In the genomic region with DNA sequence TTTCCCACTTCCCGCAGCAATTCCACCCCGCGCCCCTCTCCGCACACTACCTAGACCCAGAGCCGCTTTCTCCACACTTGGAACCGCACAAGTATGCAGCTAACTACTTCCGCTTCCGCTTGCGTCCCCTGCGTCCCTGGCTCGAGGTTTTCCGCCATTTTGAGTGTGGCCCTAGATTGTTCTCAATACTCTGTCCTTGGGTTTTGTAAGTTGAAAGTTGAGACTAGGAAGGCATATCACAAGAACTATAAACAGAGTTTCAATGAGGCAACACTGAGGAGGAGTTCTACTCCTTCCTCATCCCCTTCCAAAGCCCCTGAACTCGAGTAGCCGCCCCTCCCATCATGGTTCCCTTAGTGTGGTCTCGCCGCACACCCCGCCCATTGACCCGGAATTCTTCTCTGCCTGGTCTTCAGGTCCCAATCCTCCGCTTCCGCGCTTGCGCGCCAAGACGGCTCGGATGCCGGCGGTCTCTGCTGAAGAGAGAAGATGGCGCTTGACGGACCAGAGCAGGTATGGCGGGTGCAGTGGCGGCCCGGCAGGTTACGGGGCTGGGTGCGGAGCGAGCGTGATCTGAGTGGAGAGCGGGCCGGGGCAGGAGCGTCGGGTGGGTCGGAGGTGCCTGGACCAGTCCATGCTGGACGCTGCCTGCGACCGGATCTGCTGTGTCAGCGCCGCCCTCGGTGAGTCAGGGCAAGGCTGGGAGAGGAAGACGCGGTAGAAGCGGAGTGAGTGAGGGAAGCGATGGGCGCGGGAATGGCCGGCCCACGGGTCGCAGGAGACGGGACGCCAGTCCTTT, we compare ENCODE assay signal across 8 cellular contexts. TPM values are rescaled to one million over a fixed set of nuclear protein-coding genes. Genes with fewer than 3 reads are reported as not detected.
DNase-seq lines count a peak whose midpoint lies in the region; ATAC-seq, FAIRE-seq and TF ChIP-seq lines count a peak whose summit lies in the region.

FTSJ3 (minus strand) TSS at position 662 of the 799 bp plus-strand sequence. CDS start 761 bp downstream, outside the sequence.
PSMC5 (plus strand) TSS at position 430 of the 799 bp plus-strand sequence; CDS start at position 490, 60 bp downstream.

- TF ChIP-seq RAD21 in HepG2 (CRISPR knock-in tag; IDR thresholded peaks at IDR 0.05): no peak

- FAIRE-seq in HepG2 (lab: Jason Lieb, UNC): peak; percentile 94

- peak within 1 kb of the TSS; percentile 91 for H3K27ac ChIP-seq in HepG2 (ENCODE audit: extremely low read length, insufficient read depth, low read length)

- TF ChIP-seq CTCF in HepG2 (CRISPR knock-in tag; IDR thresholded peaks at IDR 0.05): peak; percentile 91

- no peaks in the 10 kb centered on the region for H3K9me3 ChIP-seq in HepG2 (ENCODE audit: low read length)

- H3K27me3 ChIP-seq in HepG2 (ENCODE audit: control insufficient read depth in 1 of 2, insufficient read depth in 2 of 2, low read length in 2 of 2): no peaks in the 10 kb centered on the region; a peak in 1 of 5 replicates

- no peaks in the 10 kb centered on the region for H4K20me1 ChIP-seq in HepG2 (ENCODE audit: insufficient read depth, low read length)

- intact Hi-C loops in HepG2 (cut with micrococcal nuclease; ENCODE audit: unreplicated experiment): loop anchor here (1.0 to 5.0 kb wide), 4 partner anchors 14 to 86 kb away; partner anchors contain the start of genes CCDC47, DDX42 and STRADA

- DNase-seq in CD1c-positive myeloid dendritic cell (ENCODE audit: extremely low spot score): peak; percentile 97
- DNase-seq in NCI-H748 (lab: John Stamatoyannopoulos, UW; ENCODE audit: unreplicated experiment): peak; percentile 96
- peak; percentile 91 to 94 for DNase-seq in activated CD4-positive, alpha-beta T cell treated with anti-CD3 and anti-CD28 coated beads, Interleukin-2, amount 50 U/mL, for 24 hours (ENCODE audit: low read depth in 1 of 2, low spot score in 1 of 2)
- peak; percentile 97 for DNase-seq in dermis blood vessel endothelial cell
- peak; percentile 95 for DNase-seq in HepG2 (ENCODE audit: low spot score)
- peak; percentile 95 for DNase-seq in stimulated activated CD4-positive, alpha-beta T cell treated with anti-CD3 and anti-CD28 coated beads, Interleukin-4, amount 100 ng/mL, for 1 hour

- peaks cover 43 to 68% of the 10 kb centered on the region in 2 experiments for H3K36me3 ChIP-seq in HepG2 (replicated peaks in 1 of 2; ENCODE audit: control insufficient read depth in 1 of 2, insufficient read depth in 2 of 2, low read length in 2 of 2)

- peak within 1 kb of the TSS; percentile 86 for H3K9ac ChIP-seq in HepG2 (ENCODE audit: insufficient read depth, low read depth, low read length)

- peak within 1 kb of the TSS; percentile 93 for H2AFZ ChIP-seq in HepG2 (ENCODE audit: low read length)

- BruUV-seq in HepG2 (replicated peaks; lab: Mats Ljungman, UMichigan): no TSS peak

- peak; percentile 75 to 91 for TF ChIP-seq POLR2A in HepG2 (IDR thresholded peaks at IDR 0.05; ENCODE audit: insufficient read depth in 1 of 2, low read depth in 2 of 2, low read length in 2 of 2)

- POLR2A ChIA-PET in HepG2 (lab: Yijun Ruan, JAX): interaction anchor here (0.8 to 3.5 kb wide), 7 partner anchors 9 to 54 kb away, joined by 4 to 37 read pairs (median 10); partner anchors contain the start of genes CCDC47, DDX42 and SMARCD2

- TF ChIP-seq EP300 in HepG2 (IDR thresholded peaks at IDR 0.05; ENCODE audit: low read depth in 2 of 2, low read length in 2 of 2) (no peak), HepG2 (CRISPR knock-in tag; IDR thresholded peaks at IDR 0.05; ENCODE audit: borderline replicate concordance) (peak; percentile 22; the same call in 1 of the 2 replicates)

- WGBS in HepG2 (ENCODE audit: low lambda C conversion rate): under 1% methylated on average over 56 of the region's 58 CpGs

- in situ Hi-C loops in HepG2 (cut with HindIII; ENCODE audit: extremely low pct_ligation_motif_present, low pct_unique_long_range_greater_than_20kb): no loop called here

- ATAC-seq in GM19372 (IDR thresholded peaks at IDR 0.05; ENCODE audit: low read depth, unreplicated experiment): peak; percentile 80
- ATAC-seq in HG03558 (IDR thresholded peaks at IDR 0.05; ENCODE audit: extremely low read depth, unreplicated experiment): peak; percentile 68
- ATAC-seq in HepG2: peak; percentile 89

- H3K4me2 ChIP-seq in HepG2 (ENCODE audit: low read depth, low read length): peak within 1 kb of the TSS; percentile 81

- H3K79me2 ChIP-seq in HepG2 (ENCODE audit: insufficient read depth, low read length): peaks cover 45% of the 10 kb centered on the region

- CTCF ChIA-PET in HepG2 (lab: Yijun Ruan, JAX; ENCODE audit: low intra/inter-chr PET ratio, low total read pairs): no interaction called here

- H3K4me1 ChIP-seq in HepG2 (ENCODE audit: insufficient read depth, low read length): peaks cover 31% of the 10 kb centered on the region

- peak within 1 kb of the TSS; percentile 84 to 98 (median 95) for H3K4me3 ChIP-seq in HepG2 (replicated peaks in 1 of 3; ENCODE audit: insufficient read depth in 1 of 3, low read depth in 2 of 3, low read length in 3 of 3)

TF ChIP-seq in HepG2, 621 proteins besides CTCF, POLR2A, EP300 and RAD21 (continues in another document):
- peak; percentile 72 for TF ChIP-seq ZFP90 (CRISPR knock-in tag; IDR thresholded peaks at IDR 0.05; ENCODE audit: borderline replicate concordance)
- peak; percentile 79 for TF ChIP-seq MIER3 (CRISPR knock-in tag; IDR thresholded peaks at IDR 0.05; ENCODE audit: borderline replicate concordance)
- peak; percentile 74 for TF ChIP-seq ZEB1 (IDR thresholded peaks at IDR 0.05; ENCODE audit: insufficient replicate concordance, low read depth)
- TF ChIP-seq HNRNPH1 (optimal IDR thresholded peaks at IDR 0.05; ENCODE audit: low read depth, low read length): peak; percentile 80
- TF ChIP-seq ZNF652 (CRISPR knock-in tag; IDR thresholded peaks at IDR 0.05; ENCODE audit: borderline replicate concordance, low read depth): peak; percentile 15; the same call in 1 of the 2 replicates

RNA-seq across cellular contexts. Expression of gene FTSJ3, which starts in this region (rescaled TPM):
- 73.3 and 78.8 TPM in 2 replicates for total RNA-seq in dermis blood vessel endothelial cell
- 55.8 and 64.2 TPM in 2 replicates for total RNA-seq in HepG2 (2016; rRNA removed; fragmentation: Illumina TruSeq; extraction: Trizol)
- total RNA-seq in HepG2 (2016; cell fraction: cytosol; rRNA removed; fragmentation: Illumina TruSeq; extraction: Trizol; ENCODE audit: low read depth): 10.7 and 13.3 TPM in 2 replicates
- 51.6 and 62.8 TPM in 2 replicates for total RNA-seq in HepG2 (2016; cell fraction: insoluble cytoplasmic fraction; rRNA removed; fragmentation: Illumina TruSeq; extraction: Trizol)
- 14.6 and 17.3 TPM in 2 replicates for total RNA-seq in HepG2 (2016; cell fraction: membrane; rRNA removed; fragmentation: Illumina TruSeq; extraction: Trizol)
- total RNA-seq in HepG2 (2016; cell fraction: nucleus; rRNA removed; fragmentation: Illumina TruSeq; extraction: Trizol): 57.2 and 58.7 TPM in 2 replicates
- 26.0 and 33.3 TPM in 2 replicates for polyA plus RNA-seq in HepG2 (2011; rRNA removed)
- polyA plus RNA-seq in HepG2 (2011; cell fraction: cytosol; rRNA removed): 34.7 and 35.1 TPM in 2 replicates
- 50.8 and 55.2 TPM in 2 replicates for polyA plus RNA-seq in HepG2 (2011; cell fraction: nucleus; rRNA removed)
- 29.8 and 30.3 TPM in 2 replicates for polyA plus RNA-seq in HepG2 (2012)
- polyA plus RNA-seq in HepG2 (2016; cell fraction: cytosol; fragmentation: Illumina TruSeq; extraction: Trizol; ENCODE audit: low read depth): 4.3 and 4.9 TPM in 2 replicates
- 43.6 and 49.4 TPM in 2 replicates for polyA plus RNA-seq in HepG2 (2016; cell fraction: insoluble cytoplasmic fraction; fragmentation: Illumina TruSeq; extraction: Trizol; ENCODE audit: low read depth)
- polyA plus RNA-seq in HepG2 (2016; cell fraction: membrane; fragmentation: Illumina TruSeq; extraction: Trizol; ENCODE audit: low read depth): 6.8 and 10.2 TPM in 2 replicates
- polyA plus RNA-seq in HepG2 (2016; cell fraction: nucleus; fragmentation: Illumina TruSeq; extraction: Trizol; ENCODE audit: insufficient read depth, low read depth): 88.3 and 89.9 TPM in 2 replicates
- polyA minus RNA-seq in HepG2 (2011; rRNA and poly(A)+ RNA removed; ENCODE audit: low replicate concordance): 56.8 and 112 TPM in 2 replicates
- polyA minus RNA-seq in HepG2 (2011; cell fraction: cytosol; rRNA and poly(A)+ RNA removed): 19.9 and 23.5 TPM in 2 replicates
- polyA minus RNA-seq in HepG2 (2011; cell fraction: nucleus; rRNA and poly(A)+ RNA removed): 74.9 and 77.7 TPM in 2 replicates

RNA-seq across cellular contexts. Expression of gene PSMC5, which starts in this region (rescaled TPM):
- total RNA-seq in dermis blood vessel endothelial cell (46.6 and 92.0 TPM in 2 replicates), HepG2 (2016; rRNA removed; fragmentation: Illumina TruSeq; extraction: Trizol) (35.3 and 81.4 TPM in 2 replicates)
- total RNA-seq in HepG2 (2016; cell fraction: cytosol; rRNA removed; fragmentation: Illumina TruSeq; extraction: Trizol; ENCODE audit: low read depth): 26.4 and 26.8 TPM in 2 replicates
- total RNA-seq in HepG2 (2016; cell fraction: insoluble cytoplasmic fraction; rRNA removed; fragmentation: Illumina TruSeq; extraction: Trizol): 36.7 and 82.1 TPM in 2 replicates
- 47.6 and 57.8 TPM in 2 replicates for total RNA-seq in HepG2 (2016; cell fraction: membrane; rRNA removed; fragmentation: Illumina TruSeq; extraction: Trizol)
- total RNA-seq in HepG2 (2016; cell fraction: nucleus; rRNA removed; fragmentation: Illumina TruSeq; extraction: Trizol): 44.2 and 45.4 TPM in 2 replicates
- 109 and 128 TPM in 2 replicates for polyA plus RNA-seq in HepG2 (2011; rRNA removed)
- polyA plus RNA-seq in HepG2 (2011; cell fraction: cytosol; rRNA removed): 161 and 185 TPM in 2 replicates
- 101 and 112 TPM in 2 replicates for polyA plus RNA-seq in HepG2 (2011; cell fraction: nucleus; rRNA removed)
- polyA plus RNA-seq in HepG2 (2012): 105 and 121 TPM in 2 replicates
- 73.3 and 91.2 TPM in 2 replicates for polyA plus RNA-seq in HepG2 (2016; cell fraction: cytosol; fragmentation: Illumina TruSeq; extraction: Trizol; ENCODE audit: low read depth)
- polyA plus RNA-seq in HepG2 (2016; cell fraction: insoluble cytoplasmic fraction; fragmentation: Illumina TruSeq; extraction: Trizol; ENCODE audit: low read depth): 308 and 321 TPM in 2 replicates
- polyA plus RNA-seq in HepG2 (2016; cell fraction: membrane; fragmentation: Illumina TruSeq; extraction: Trizol; ENCODE audit: low read depth): 94.9 and 101 TPM in 2 replicates
- 157 and 164 TPM in 2 replicates for polyA plus RNA-seq in HepG2 (2016; cell fraction: nucleus; fragmentation: Illumina TruSeq; extraction: Trizol; ENCODE audit: insufficient read depth, low read depth)
- 77.4 and 190 TPM in 2 replicates for polyA minus RNA-seq in HepG2 (2011; rRNA and poly(A)+ RNA removed; ENCODE audit: low replicate concordance)
- 66.7 and 67.7 TPM in 2 replicates for polyA minus RNA-seq in HepG2 (2011; cell fraction: cytosol; rRNA and poly(A)+ RNA removed)
- polyA minus RNA-seq in HepG2 (2011; cell fraction: nucleus; rRNA and poly(A)+ RNA removed): 86.9 and 103 TPM in 2 replicates

Comparison
In these comparisons a context has a peak if more than half of its experiments do, and no peak if none do; other contexts are left out.
1. Peak in every context shown above with its lines: DNase-seq, ATAC-seq, H3K4me3 ChIP-seq and H3K27ac ChIP-seq.